In genomic region chr4:106019771-106020170, GRCh38 we compare ENCODE assay signal across 23 cellular contexts.
A peak's percentile ranks its signal among the peaks of the same experiment; 100 is the strongest.
DNase-seq lines count a peak whose midpoint lies in the region; ATAC-seq and TF ChIP-seq lines count a peak whose summit lies in the region.
"Had no signal": no experiment of that assay in that cellular context is flagged by ENCODE, and none has a peak within 500 bp of the region (broad histone marks: within the 10 kb centered on the region; RNA-seq: fewer than 3 reads in every experiment).

No MANE protein-coding gene starts in this region.

- no TSS peak for BruUV-seq in A673 (replicated peaks; lab: Mats Ljungman, UMichigan)

- peak overlapping the region in 1 of 2 experiments; percentile 27 for H3K18ac ChIP-seq in mesenchymal stem cell (ENCODE audit: low read depth in 1 of 2, low read length in 2 of 2)

- H2BK15ac ChIP-seq in mesenchymal stem cell (ENCODE audit: low read depth, poor library complexity, severe bottlenecking) = no peak overlapping the region

- no peak overlapping the region for H2BK120ac ChIP-seq in mesenchymal stem cell (ENCODE audit: low read depth, low read length)

- H3K9ac ChIP-seq in mesenchymal stem cell (ENCODE audit: low read length) = no peak overlapping the region

- intact Hi-C loops in A673 (cut with micrococcal nuclease; ENCODE audit: unreplicated experiment) = no loop called here

- H3K9me3 ChIP-seq in mesenchymal stem cell (ENCODE audit: control insufficient read depth, low read length) (peaks cover 7% of the 10 kb centered on the region), A673 (ENCODE audit: low read depth, low read length, poor library complexity, severe bottlenecking) (no peaks in the 10 kb centered on the region)
- H3K9me3 ChIP-seq: lower lobe of right lung, right atrium auricular region had no signal

- no peaks in the 10 kb centered on the region for H3K36me3 ChIP-seq in mesenchymal stem cell (ENCODE audit: control insufficient read depth in 1 of 2, insufficient read depth in 2 of 2, low read depth in 1 of 2, low read length in 2 of 2)
- H3K36me3 ChIP-seq in A673 (ENCODE audit: insufficient read depth, low read length, poor library complexity, severe bottlenecking) = no peaks in the 10 kb centered on the region
- H3K36me3 ChIP-seq: lower lobe of right lung, right atrium auricular region had no signal

- H3K4ac ChIP-seq in mesenchymal stem cell (ENCODE audit: low read depth in 1 of 2, low read length in 2 of 2) = peak overlapping the region in 1 of 2 experiments; percentile 62

- H3K79me1 ChIP-seq in mesenchymal stem cell (replicated peaks; ENCODE audit: low read length, poor library complexity, severe bottlenecking) = no peaks in the 10 kb centered on the region

- no peak overlapping the region for H4K8ac ChIP-seq in mesenchymal stem cell (ENCODE audit: low read length)

- no peak overlapping the region for H3K23ac ChIP-seq in mesenchymal stem cell (ENCODE audit: low read length in 2 of 2)

- H3K14ac ChIP-seq in mesenchymal stem cell (ENCODE audit: low read length in 2 of 2) = no peak overlapping the region

- H3K27ac ChIP-seq in mesenchymal stem cell (ENCODE audit: low read length, poor library complexity, severe bottlenecking) (no peak overlapping the region), A673 (ENCODE audit: low read depth, low read length, poor library complexity, severe bottlenecking) (no peak overlapping the region)
- H3K27ac ChIP-seq: lower lobe of right lung, right atrium auricular region had no signal

- no peak overlapping the region for H3K4me2 ChIP-seq in mesenchymal stem cell (ENCODE audit: low read length, poor library complexity, severe bottlenecking)

- POLR2A ChIA-PET in A673 (lab: Charles Lee; ENCODE audit: low non-redundant PET) = no interaction called here

- no peaks in the 10 kb centered on the region for H3K27me3 ChIP-seq in mesenchymal stem cell (ENCODE audit: control insufficient read depth in 1 of 2, insufficient read depth in 1 of 2, low read length in 2 of 2)
- no peaks in the 10 kb centered on the region for H3K27me3 ChIP-seq in A673 (replicated peaks; ENCODE audit: insufficient read depth, low read depth, low read length, poor library complexity)
- H3K27me3 ChIP-seq: right atrium auricular region had no signal

- no peak overlapping the region for H2BK12ac ChIP-seq in mesenchymal stem cell (ENCODE audit: low read length in 2 of 2)

- H2AK5ac ChIP-seq in mesenchymal stem cell (ENCODE audit: low read length, severe bottlenecking) = no peak overlapping the region

- no peak overlapping the region for H3K4me3 ChIP-seq in cardiac fibroblast (replicated peaks in 1 of 2; ENCODE audit: low read depth in 2 of 2, low read length in 2 of 2)
- H3K4me3 ChIP-seq in mesenchymal stem cell (ENCODE audit: insufficient read depth in 1 of 2, low read depth in 1 of 2, low read length in 2 of 2) = no peak overlapping the region
- H3K4me3 ChIP-seq in A673 (ENCODE audit: low read depth, low read length, poor library complexity, severe bottlenecking) = no peak overlapping the region
- H3K4me3 ChIP-seq: lower lobe of right lung, right atrium auricular region had no signal

- no peaks in the 10 kb centered on the region for H3K4me1 ChIP-seq in mesenchymal stem cell (ENCODE audit: control insufficient read depth, insufficient read depth, low read depth, low read length)
- H3K4me1 ChIP-seq in A673 (ENCODE audit: insufficient read depth, low read length, poor library complexity, severe bottlenecking) = no peaks in the 10 kb centered on the region
- H3K4me1 ChIP-seq: lower lobe of right lung, right atrium auricular region had no signal

- H2BK5ac ChIP-seq in mesenchymal stem cell (ENCODE audit: low read depth, low read length, poor library complexity, severe bottlenecking) = no peak overlapping the region

- CTCF ChIA-PET in A673 (lab: Charles Lee) = no interaction called here

- H2AFZ ChIP-seq in mesenchymal stem cell (ENCODE audit: low read depth, low read length) = no peak overlapping the region

- TF ChIP-seq CTCF in cardiac fibroblast (IDR thresholded peaks at IDR 0.05; ENCODE audit: low read depth, low read length) = no peak
- no peak for TF ChIP-seq CTCF in A673 (conservative IDR thresholded peaks at IDR 0.05; ENCODE audit: low read depth, low read length)

- H4K91ac ChIP-seq in mesenchymal stem cell (ENCODE audit: low read length) = no peak overlapping the region

- peak; percentile 74 for DNase-seq in AG20443 (ENCODE audit: low spot score)
- DNase-seq in LHCN-M2 (ENCODE audit: low read depth) = peak; percentile 93
- DNase-seq in cardiac fibroblast (ENCODE audit: low read depth in 2 of 2) = peak; percentile 8 to 17
- peak; percentile 90 for DNase-seq in mesenchymal stem cell
- DNase-seq in DMS 273 treated with DMSO at 0.1 percent for 48 hours (lab: John Stamatoyannopoulos, UW) = no peak
- DNase-seq in T-helper 1 cell = no peak
- no peak for DNase-seq in A673 (ENCODE audit: low spot score)
- DNase-seq: ACHN; activated CD4-positive, alpha-beta T cell treated with anti-CD3 and anti-CD28 coated beads for 1 hour; activated naive CD4-positive, alpha-beta T cell treated with anti-CD3 and anti-CD28 coated beads, Interleukin-2, amount 50 U/mL, for 16 hours; activated T-cell treated with anti-CD3 and anti-CD28 coated beads, Interleukin-2, amount 50 U/mL, for 4 hours; CD4-positive, alpha-beta T cell; DMS153; effector memory CD4-positive, alpha-beta T cell; H9; lower lobe of right lung; NCI-H510A; stimulated activated CD4-positive, alpha-beta T cell treated with anti-CD3 and anti-CD28 coated beads, Interleukin-15, amount 100 ng/mL, for 24 hours; substantia nigra had no signal

- ATAC-seq in GM18909 (IDR thresholded peaks at IDR 0.05; ENCODE audit: poor library complexity, unreplicated experiment) = no peak
- ATAC-seq: activated T-cell treated with anti-CD3 and anti-CD28 coated beads, Interleukin-2, amount 50 U/mL, for 4 hours; esophagus mucosa; HepG2; lower lobe of right lung had no signal

Comparison
In these comparisons a context has a peak if more than half of its experiments do, and no peak if none do; other contexts are left out.
1. DNase-seq: peak in AG20443 (single experiment), LHCN-M2 (single experiment), cardiac fibroblast (2 of 2) and mesenchymal stem cell (single experiment); none in DMS 273 treated with DMSO at 0.1 percent for 48 hours (single experiment), T-helper 1 cell (0 of 5) and A673 (single experiment).